11 cellular contexts compared by ENCODE assay signal in genomic region chr7:67375427-67375826, GRCh38.
"Had no signal": no experiment of that assay in that cellular context is flagged by ENCODE, and none has a peak within 500 bp of the region (broad histone marks: within the 10 kb centered on the region; RNA-seq: fewer than 3 reads in every experiment).

No MANE protein-coding gene starts in this region.

- H3K36me3 ChIP-seq: HAP-1 had no signal

- H3K4me1 ChIP-seq: HAP-1 had no signal

- H3K4me2 ChIP-seq: GM23338 had no signal

- DNase-seq: GM23248, GOT3, H7, H9, HCEC 1CT, HFFc6 had no signal

- H3K9me3 ChIP-seq: HAP-1 had no signal

- H3K9me3 Mint-ChIP-seq: HFFc6 had no signal

- ATAC-seq: GM23338, HCT116 had no signal

- H3K27ac Mint-ChIP-seq: GM23338, H9, HFFc6 had no signal

- H3K9ac ChIP-seq: GM23248 had no signal

- H3K4me3 ChIP-seq: GM23248, GM23338, HAP-1 had no signal

- H3K4me1 Mint-ChIP-seq: GM23338, H9 had no signal

- H2AFZ ChIP-seq: GM23248, GM23338 had no signal

- H3K27ac ChIP-seq: GM23248 had no signal

- FAIRE-seq: H1, H54 had no signal

- H3K4me3 Mint-ChIP-seq: GM23338, H9, HFFc6 had no signal
